22 cellular contexts compared by ENCODE assay signal in the genomic region with DNA sequence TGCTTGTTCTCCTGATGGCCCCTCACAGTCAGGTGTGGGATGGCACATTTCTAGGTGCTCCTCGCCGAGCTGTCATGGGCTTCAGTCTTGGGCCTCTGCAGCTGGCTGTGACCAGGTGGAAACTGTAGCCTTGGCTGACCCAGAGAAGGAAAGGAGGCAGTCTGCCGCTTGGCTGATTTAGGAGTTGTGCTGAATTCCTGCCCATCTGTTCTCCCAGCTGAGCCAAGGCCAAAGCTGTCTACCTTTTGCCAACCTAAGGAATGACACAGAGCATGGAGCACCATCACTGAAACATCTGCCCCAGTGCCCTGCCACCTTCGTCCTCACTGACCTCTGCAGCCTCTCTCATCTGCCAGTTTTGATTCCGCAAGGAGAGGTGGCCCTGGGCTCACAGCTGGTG. TPM values are rescaled to one million over a fixed set of nuclear protein-coding genes. Genes with fewer than 3 reads are reported as not detected.
DNase-seq lines count a peak whose midpoint lies in the region; TF ChIP-seq lines count a peak whose summit lies in the region.
"Had no signal": no experiment of that assay in that cellular context is flagged by ENCODE, and none has a peak within 500 bp of the region (broad histone marks: within the 10 kb centered on the region; RNA-seq: fewer than 3 reads in every experiment).

No MANE protein-coding gene starts in this region.

- no peak overlapping the region for H3K4me3 ChIP-seq in ascending aorta

- intact Hi-C loops in ascending aorta (cut with DNase I) = no loop called here

- no peaks in the 10 kb centered on the region for H3K4me1 ChIP-seq in ascending aorta

- H3K4me1 Mint-ChIP-seq in activated naive CD4-positive, alpha-beta T cell treated with anti-CD3 and anti-CD28 coated beads, Interleukin-2, amount 50 U/mL, for 24 hours = peaks cover 9% of the 10 kb centered on the region
- H3K4me1 Mint-ChIP-seq: CD8-positive, alpha-beta memory T cell had no signal

- CTCF ChIA-PET in HEK293T (lab: Yijun Ruan, JAX) = interaction anchor here (0.5 kb wide), 1 partner anchor 33 kb away, joined by 3 read pairs; no protein-coding TSS in a partner anchor

- peaks cover 3% of the 10 kb centered on the region for H3K36me3 Mint-ChIP-seq in activated naive CD4-positive, alpha-beta T cell treated with anti-CD3 and anti-CD28 coated beads, Interleukin-2, amount 50 U/mL, for 24 hours

- no peak for TF ChIP-seq CTCF in ascending aorta (IDR thresholded peaks at IDR 0.05)

- no peaks in the 10 kb centered on the region for H3K27me3 Mint-ChIP-seq in activated naive CD4-positive, alpha-beta T cell treated with anti-CD3 and anti-CD28 coated beads, Interleukin-2, amount 50 U/mL, for 24 hours
- H3K27me3 Mint-ChIP-seq: CD8-positive, alpha-beta memory T cell; IgD-negative memory B cell had no signal

- H3K4me3 Mint-ChIP-seq in activated naive CD4-positive, alpha-beta T cell treated with anti-CD3 and anti-CD28 coated beads, Interleukin-2, amount 50 U/mL, for 24 hours = no peak overlapping the region
- H3K4me3 Mint-ChIP-seq: CD8-positive, alpha-beta memory T cell; IgD-negative memory B cell had no signal

- POLR2A ChIA-PET in HEK293T (lab: Yijun Ruan, JAX) = no interaction called here

- peak overlapping the region; percentile 82 for H3K27ac Mint-ChIP-seq in activated naive CD4-positive, alpha-beta T cell treated with anti-CD3 and anti-CD28 coated beads, Interleukin-2, amount 50 U/mL, for 24 hours

- no peaks in the 10 kb centered on the region for H3K9me3 ChIP-seq in ascending aorta

- no peak for DNase-seq in activated naive CD4-positive, alpha-beta T cell treated with Interleukin-2 at 50 U/mL for 16 hours
- DNase-seq in NCI-H2171 (lab: John Stamatoyannopoulos, UW) = peak; percentile 70
- peak; percentile 15 for DNase-seq in cerebellum (ENCODE audit: low spot score)
- DNase-seq in central memory CD4-positive, alpha-beta T cell = no peak
- DNase-seq in HEK293T (ENCODE audit: extremely low spot score) = no peak
- no peak for DNase-seq in ascending aorta (ENCODE audit: low spot score in 2 of 2)
- DNase-seq in middle frontal gyrus (ENCODE audit: extremely low spot score, low spot score) = no peak
- DNase-seq: CD8-positive, alpha-beta memory T cell; DMS79; H7; Karpas-422; NCI-H1048; NCI-H1436; NCI-H2107; NCI-H226; NCI-H524 treated with DMSO at 0.1 percent for 48 hours; NK-92 treated with Interleukin-12 subunit alpha and Interleukin-12 subunit beta, amount 100 ng/mL, for 24 hours; Right ventricle myocardium superior; SW 1271 had no signal

- peaks cover 33 to 37% of the 10 kb centered on the region in 2 donors for H3K36me3 ChIP-seq in ascending aorta

- H3K27ac ChIP-seq in ascending aorta = no peak overlapping the region

- no peaks in the 10 kb centered on the region for H3K9me3 Mint-ChIP-seq in activated naive CD4-positive, alpha-beta T cell treated with anti-CD3 and anti-CD28 coated beads, Interleukin-2, amount 50 U/mL, for 24 hours
- H3K9me3 Mint-ChIP-seq: CD8-positive, alpha-beta memory T cell; IgD-negative memory B cell had no signal

- no peaks in the 10 kb centered on the region for H3K27me3 ChIP-seq in ascending aorta

TF ChIP-seq in HEK293T, 16 proteins besides CTCF, POLR2A, EP300 and RAD21:
- no peak for TF ChIP-seq FOXK2 (IDR thresholded peaks at IDR 0.05)
- TF ChIP-seq FOXM1 (IDR thresholded peaks at IDR 0.05; ENCODE audit: borderline replicate concordance) = no peak
- TF ChIP-seq HDGF (IDR thresholded peaks at IDR 0.05; ENCODE audit: borderline replicate concordance) = no peak
- no peak for TF ChIP-seq CTBP1 (IDR thresholded peaks at IDR 0.05; ENCODE audit: borderline replicate concordance)
- TF ChIP-seq ARNT (IDR thresholded peaks at IDR 0.05) = no peak
- TF ChIP-seq ELF4 (IDR thresholded peaks at IDR 0.05) = no peak
- no peak for TF ChIP-seq TARDBP (IDR thresholded peaks at IDR 0.05)
- no peak for TF ChIP-seq NFRKB (IDR thresholded peaks at IDR 0.05)
- TF ChIP-seq SUZ12 (IDR thresholded peaks at IDR 0.05) = no peak
- no peak for TF ChIP-seq ZNF384 (IDR thresholded peaks at IDR 0.05)
- TF ChIP-seq SP1 (IDR thresholded peaks at IDR 0.05) = no peak
- TF ChIP-seq, protein P1, sequence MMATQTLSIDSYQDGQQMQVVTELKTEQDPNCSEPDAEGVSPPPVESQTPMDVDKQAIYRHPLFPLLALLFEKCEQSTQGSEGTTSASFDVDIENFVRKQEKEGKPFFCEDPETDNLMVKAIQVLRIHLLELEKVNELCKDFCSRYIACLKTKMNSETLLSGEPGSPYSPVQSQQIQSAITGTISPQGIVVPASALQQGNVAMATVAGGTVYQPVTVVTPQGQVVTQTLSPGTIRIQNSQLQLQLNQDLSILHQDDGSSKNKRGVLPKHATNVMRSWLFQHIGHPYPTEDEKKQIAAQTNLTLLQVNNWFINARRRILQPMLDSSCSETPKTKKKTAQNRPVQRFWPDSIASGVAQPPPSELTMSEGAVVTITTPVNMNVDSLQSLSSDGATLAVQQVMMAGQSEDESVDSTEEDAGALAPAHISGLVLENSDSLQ (IDR thresholded peaks at IDR 0.05) = no peak
- TF ChIP-seq L3MBTL2 (conservative IDR thresholded peaks at IDR 0.05) = no peak
- no peak for TF ChIP-seq BHLHE40 (IDR thresholded peaks at IDR 0.05; ENCODE audit: borderline replicate concordance)
- no peak for TF ChIP-seq LEF1 (IDR thresholded peaks at IDR 0.05; ENCODE audit: borderline replicate concordance)
- TF ChIP-seq FOXA1 (IDR thresholded peaks at IDR 0.05) = no peak

RNA-seq across cellular contexts. Expression of a gene that starts 27.9 kb away (rescaled TPM):
- total RNA-seq in cerebellum (9.7 TPM), ascending aorta (3.6 TPM)

RNA-seq across cellular contexts. Expression of a gene that starts 49.7 kb away (rescaled TPM):
- total RNA-seq in cerebellum (1.8 TPM), ascending aorta (7.6 TPM)
- total RNA-seq: OCI-LY7 had no signal

Comparison
In these comparisons a context has a peak if more than half of its experiments do, and no peak if none do; other contexts are left out.
1. DNase-seq: peak in NCI-H2171 (single experiment) and cerebellum (single experiment); none in activated naive CD4-positive, alpha-beta T cell treated with Interleukin-2 at 50 U/mL for 16 hours (single experiment), central memory CD4-positive, alpha-beta T cell (single experiment), HEK293T (single experiment), ascending aorta (0 of 2) and middle frontal gyrus (single experiment).